1 cellular context compared by ENCODE assay signal in the genomic region with DNA sequence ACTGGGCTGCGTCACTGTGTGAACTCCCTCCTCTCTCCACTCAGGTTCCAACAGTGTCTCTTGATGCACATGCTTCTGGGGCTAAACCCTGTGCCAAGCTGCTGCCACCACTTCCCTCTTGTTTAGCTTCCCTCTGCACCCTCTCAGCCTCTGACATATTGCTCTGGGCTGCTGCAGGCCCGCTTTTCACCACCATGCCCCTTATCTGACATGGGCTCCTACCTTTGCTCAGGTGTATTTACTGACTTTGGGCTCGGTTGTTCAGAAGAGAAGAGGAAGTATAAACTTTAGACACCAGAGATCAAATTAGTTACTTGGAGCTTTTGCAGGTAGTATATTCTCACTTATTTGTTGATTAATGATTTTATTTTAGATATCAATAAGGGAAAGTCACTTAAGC.
TF ChIP-seq lines count a peak whose summit lies in the region.

No MANE protein-coding gene starts in this region.

TF ChIP-seq in GM23338, 12 proteins besides CTCF, POLR2A, EP300 and RAD21 (continued from another document):
- TF ChIP-seq, protein P1, sequence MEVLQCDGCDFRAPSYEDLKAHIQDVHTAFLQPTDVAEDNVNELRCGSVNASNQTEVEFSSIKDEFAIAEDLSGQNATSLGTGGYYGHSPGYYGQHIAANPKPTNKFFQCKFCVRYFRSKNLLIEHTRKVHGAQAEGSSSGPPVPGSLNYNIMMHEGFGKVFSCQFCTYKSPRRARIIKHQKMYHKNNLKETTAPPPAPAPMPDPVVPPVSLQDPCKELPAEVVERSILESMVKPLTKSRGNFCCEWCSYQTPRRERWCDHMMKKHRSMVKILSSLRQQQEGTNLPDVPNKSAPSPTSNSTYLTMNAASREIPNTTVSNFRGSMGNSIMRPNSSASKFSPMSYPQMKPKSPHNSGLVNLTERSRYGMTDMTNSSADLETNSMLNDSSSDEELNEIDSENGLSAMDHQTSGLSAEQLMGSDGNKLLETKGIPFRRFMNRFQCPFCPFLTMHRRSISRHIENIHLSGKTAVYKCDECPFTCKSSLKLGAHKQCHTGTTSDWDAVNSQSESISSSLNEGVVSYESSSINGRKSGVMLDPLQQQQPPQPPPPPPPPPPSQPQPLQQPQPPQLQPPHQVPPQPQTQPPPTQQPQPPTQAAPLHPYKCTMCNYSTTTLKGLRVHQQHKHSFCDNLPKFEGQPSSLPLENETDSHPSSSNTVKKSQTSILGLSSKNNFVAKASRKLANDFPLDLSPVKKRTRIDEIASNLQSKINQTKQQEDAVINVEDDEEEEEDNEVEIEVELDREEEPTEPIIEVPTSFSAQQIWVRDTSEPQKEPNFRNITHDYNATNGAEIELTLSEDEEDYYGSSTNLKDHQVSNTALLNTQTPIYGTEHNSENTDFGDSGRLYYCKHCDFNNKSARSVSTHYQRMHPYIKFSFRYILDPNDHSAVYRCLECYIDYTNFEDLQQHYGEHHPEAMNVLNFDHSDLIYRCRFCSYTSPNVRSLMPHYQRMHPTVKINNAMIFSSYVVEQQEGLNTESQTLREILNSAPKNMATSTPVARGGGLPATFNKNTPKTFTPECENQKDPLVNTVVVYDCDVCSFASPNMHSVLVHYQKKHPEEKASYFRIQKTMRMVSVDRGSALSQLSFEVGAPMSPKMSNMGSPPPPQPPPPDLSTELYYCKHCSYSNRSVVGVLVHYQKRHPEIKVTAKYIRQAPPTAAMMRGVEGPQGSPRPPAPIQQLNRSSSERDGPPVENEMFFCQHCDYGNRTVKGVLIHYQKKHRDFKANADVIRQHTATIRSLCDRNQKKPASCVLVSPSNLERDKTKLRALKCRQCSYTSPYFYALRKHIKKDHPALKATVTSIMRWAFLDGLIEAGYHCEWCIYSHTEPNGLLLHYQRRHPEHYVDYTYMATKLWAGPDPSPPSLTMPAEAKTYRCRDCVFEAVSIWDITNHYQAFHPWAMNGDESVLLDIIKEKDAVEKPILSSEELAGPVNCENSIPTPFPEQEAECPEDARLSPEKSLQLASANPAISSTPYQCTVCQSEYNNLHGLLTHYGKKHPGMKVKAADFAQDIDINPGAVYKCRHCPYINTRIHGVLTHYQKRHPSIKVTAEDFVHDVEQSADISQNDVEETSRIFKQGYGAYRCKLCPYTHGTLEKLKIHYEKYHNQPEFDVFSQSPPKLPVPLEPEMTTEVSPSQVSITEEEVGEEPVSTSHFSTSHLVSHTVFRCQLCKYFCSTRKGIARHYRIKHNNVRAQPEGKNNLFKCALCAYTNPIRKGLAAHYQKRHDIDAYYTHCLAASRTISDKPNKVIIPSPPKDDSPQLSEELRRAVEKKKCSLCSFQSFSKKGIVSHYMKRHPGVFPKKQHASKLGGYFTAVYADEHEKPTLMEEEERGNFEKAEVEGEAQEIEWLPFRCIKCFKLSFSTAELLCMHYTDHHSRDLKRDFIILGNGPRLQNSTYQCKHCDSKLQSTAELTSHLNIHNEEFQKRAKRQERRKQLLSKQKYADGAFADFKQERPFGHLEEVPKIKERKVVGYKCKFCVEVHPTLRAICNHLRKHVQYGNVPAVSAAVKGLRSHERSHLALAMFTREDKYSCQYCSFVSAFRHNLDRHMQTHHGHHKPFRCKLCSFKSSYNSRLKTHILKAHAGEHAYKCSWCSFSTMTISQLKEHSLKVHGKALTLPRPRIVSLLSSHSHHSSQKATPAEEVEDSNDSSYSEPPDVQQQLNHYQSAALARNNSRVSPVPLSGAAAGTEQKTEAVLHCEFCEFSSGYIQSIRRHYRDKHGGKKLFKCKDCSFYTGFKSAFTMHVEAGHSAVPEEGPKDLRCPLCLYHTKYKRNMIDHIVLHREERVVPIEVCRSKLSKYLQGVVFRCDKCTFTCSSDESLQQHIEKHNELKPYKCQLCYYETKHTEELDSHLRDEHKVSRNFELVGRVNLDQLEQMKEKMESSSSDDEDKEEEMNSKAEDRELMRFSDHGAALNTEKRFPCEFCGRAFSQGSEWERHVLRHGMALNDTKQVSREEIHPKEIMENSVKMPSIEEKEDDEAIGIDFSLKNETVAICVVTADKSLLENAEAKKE (CRISPR knock-in tag; IDR thresholded peaks at IDR 0.05): no peak
- TF ChIP-seq, protein P2, sequence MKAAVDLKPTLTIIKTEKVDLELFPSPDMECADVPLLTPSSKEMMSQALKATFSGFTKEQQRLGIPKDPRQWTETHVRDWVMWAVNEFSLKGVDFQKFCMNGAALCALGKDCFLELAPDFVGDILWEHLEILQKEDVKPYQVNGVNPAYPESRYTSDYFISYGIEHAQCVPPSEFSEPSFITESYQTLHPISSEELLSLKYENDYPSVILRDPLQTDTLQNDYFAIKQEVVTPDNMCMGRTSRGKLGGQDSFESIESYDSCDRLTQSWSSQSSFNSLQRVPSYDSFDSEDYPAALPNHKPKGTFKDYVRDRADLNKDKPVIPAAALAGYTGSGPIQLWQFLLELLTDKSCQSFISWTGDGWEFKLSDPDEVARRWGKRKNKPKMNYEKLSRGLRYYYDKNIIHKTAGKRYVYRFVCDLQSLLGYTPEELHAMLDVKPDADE (IDR thresholded peaks at IDR 0.05): no peak
- TF ChIP-seq EZH2 (IDR thresholded peaks at IDR 0.05; ENCODE audit: low read depth, unreplicated experiment): no peak
